28 cellular contexts compared by ENCODE assay signal in the genomic region with DNA sequence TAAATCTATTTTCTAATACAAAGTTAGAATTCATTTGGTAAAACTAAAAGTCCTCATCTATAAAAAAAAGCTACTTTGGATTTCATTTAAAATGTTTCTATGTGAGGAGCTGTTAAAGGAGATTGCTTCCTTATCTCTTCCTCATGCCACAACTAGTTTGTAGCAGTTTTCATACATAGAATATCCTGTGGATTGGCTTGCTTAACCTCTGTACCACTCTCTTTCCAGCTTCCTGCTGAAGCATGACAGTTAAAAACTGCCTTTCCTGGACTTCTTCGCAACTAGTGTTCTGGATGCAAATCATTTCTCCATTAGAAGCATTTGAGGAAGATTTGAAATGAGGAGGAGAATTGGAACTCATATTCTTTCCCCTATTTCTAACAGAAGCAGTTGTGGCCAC.
"Had no signal": no experiment of that assay in that cellular context is flagged by ENCODE, and none has a peak within 500 bp of the region (broad histone marks: within the 10 kb centered on the region; RNA-seq: fewer than 3 reads in every experiment).

No MANE protein-coding gene starts in this region.

- ATAC-seq: heart right ventricle; sciatic nerve; stimulated activated effector memory CD8-positive, alpha-beta T cell treated with anti-CD3 and anti-CD28 coated beads, Interleukin-12 subunit alpha, Interleukin-12 subunit beta, amount 100 ng/mL, for 72 hours; WTC11 had no signal

- H3K4me3 ChIP-seq: breast epithelium, heart right ventricle, left ventricle myocardium inferior, lung, ovary, prostate gland, skin epidermis, thoracic aorta, vagina had no signal

- DNase-seq: activated CD4-positive, alpha-beta memory T cell treated with anti-CD3 and anti-CD28 coated beads, Interleukin-2, amount 10 ng/mL, durations not matched to agents 7 days and 5 days; activated CD4-positive, alpha-beta T cell treated with anti-CD3 and anti-CD28 coated beads for 1 hour; activated CD4-positive, alpha-beta T cell treated with anti-CD3 and anti-CD28 coated beads, Interleukin-2, amount 10 ng/mL, durations not matched to agents 7 days and 5 days; activated CD8-positive, alpha-beta memory T cell treated with anti-CD3 and anti-CD28 coated beads, Interleukin-2, amount 50 U/mL, for 48 hours; activated gamma-delta T cell; activated naive CD4-positive, alpha-beta T cell treated with anti-CD3 and anti-CD28 coated beads, Interleukin-2, amount 10 ng/mL, durations not matched to agents 7 days and 5 days; activated naive CD8-positive, alpha-beta T cell treated with anti-CD3 and anti-CD28 coated beads, Interleukin-2, amount 10 ng/mL, durations not matched to agents 7 days and 5 days; activated T-cell treated with anti-CD3 and anti-CD28 coated beads, Interleukin-2, amount 50 U/mL, for 24 hours; amygdala; dermis blood vessel endothelial cell; effector CD4-positive, alpha-beta T cell; foreskin fibroblast; heart right ventricle; kidney glomerular epithelial cell; left ventricle myocardium inferior; ovary; retina; stimulated activated CD4-positive, alpha-beta T cell treated with anti-CD3 and anti-CD28 coated beads, Interleukin-4, amount 100 ng/mL, for 24 hours; T-helper 1 cell had no signal
